In the genomic region with DNA sequence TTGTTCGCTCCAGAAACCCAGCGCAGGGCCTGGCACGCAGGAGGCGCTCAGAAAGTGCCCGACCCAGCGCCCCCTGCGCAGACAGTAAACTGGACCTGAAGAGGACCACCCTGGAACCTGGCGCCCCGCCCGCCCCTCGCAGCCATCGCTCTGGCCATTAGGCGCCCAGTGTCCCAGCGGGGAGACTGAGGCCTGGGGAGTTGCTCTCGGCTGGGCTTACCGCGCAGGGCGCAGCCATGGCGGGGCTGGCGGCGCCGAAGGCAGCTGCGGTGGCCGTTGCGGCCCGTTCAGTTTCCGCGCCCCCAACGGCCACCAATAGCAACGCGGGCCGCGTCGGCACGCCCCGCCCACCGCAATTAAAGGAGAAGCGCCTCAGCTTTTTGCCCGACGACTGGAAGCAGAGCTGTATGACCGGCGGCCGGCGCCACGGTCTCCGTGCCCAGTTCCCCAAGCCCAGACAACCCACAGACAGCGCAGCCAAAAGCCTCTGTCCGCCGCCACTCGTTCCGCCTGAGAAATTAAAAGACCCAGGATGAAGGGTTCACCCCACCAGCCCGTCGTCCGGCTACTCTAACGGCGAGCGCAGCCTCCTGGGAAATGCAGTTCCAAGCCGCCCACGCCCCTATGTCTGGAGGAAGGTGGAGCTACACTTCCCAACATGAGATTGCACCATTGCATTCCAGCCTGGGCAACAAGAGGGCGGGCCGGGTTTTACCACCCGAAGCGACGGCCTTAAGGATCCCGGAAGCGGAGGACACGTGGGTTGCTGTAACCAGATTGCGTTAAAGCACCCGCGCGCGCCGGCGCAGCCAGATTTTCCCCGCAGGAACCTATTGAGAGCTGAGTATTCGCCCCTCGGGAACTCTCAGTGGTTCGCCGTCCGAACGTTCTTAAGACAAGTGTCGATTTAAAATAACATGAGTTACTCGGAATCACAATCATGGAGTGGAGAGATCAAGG, we compare ENCODE assay signal across 1 cellular context.
TF ChIP-seq lines count a peak whose summit lies in the region.

A gene (minus strand): TSS at position 289 of the 960 bp plus-strand sequence. CDS start 51 bp downstream, at position 238.

TF ChIP-seq in HepG2, 621 proteins besides CTCF, POLR2A, EP300 and RAD21 (continued from another document and continues in another):
- TF ChIP-seq, protein P1, sequence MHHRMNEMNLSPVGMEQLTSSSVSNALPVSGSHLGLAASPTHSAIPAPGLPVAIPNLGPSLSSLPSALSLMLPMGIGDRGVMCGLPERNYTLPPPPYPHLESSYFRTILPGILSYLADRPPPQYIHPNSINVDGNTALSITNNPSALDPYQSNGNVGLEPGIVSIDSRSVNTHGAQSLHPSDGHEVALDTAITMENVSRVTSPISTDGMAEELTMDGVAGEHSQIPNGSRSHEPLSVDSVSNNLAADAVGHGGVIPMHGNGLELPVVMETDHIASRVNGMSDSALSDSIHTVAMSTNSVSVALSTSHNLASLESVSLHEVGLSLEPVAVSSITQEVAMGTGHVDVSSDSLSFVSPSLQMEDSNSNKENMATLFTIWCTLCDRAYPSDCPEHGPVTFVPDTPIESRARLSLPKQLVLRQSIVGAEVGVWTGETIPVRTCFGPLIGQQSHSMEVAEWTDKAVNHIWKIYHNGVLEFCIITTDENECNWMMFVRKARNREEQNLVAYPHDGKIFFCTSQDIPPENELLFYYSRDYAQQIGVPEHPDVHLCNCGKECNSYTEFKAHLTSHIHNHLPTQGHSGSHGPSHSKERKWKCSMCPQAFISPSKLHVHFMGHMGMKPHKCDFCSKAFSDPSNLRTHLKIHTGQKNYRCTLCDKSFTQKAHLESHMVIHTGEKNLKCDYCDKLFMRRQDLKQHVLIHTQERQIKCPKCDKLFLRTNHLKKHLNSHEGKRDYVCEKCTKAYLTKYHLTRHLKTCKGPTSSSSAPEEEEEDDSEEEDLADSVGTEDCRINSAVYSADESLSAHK (CRISPR knock-in tag; IDR thresholded peaks at IDR 0.05; ENCODE audit: borderline replicate concordance), result no peak
- TF ChIP-seq SRF (IDR thresholded peaks at IDR 0.05; ENCODE audit: low read depth, low read length), result no peak
- TF ChIP-seq GPN1 (CRISPR knock-in tag; IDR thresholded peaks at IDR 0.05; ENCODE audit: borderline replicate concordance), result no peak
- TF ChIP-seq ZFP41 (CRISPR knock-in tag; IDR thresholded peaks at IDR 0.05; ENCODE audit: borderline replicate concordance), result no peak
- no peak for TF ChIP-seq SRSF9 (IDR thresholded peaks at IDR 0.05; ENCODE audit: borderline replicate concordance, insufficient read depth, low read depth, low read length, poor library complexity, severe bottlenecking)
- no peak for TF ChIP-seq ZNF10 (CRISPR knock-in tag; IDR thresholded peaks at IDR 0.05; ENCODE audit: borderline replicate concordance, low read depth)
- TF ChIP-seq ZNF547 (CRISPR knock-in tag; IDR thresholded peaks at IDR 0.05), result peak; percentile 15
- no peak for TF ChIP-seq ZNF775 (CRISPR knock-in tag; IDR thresholded peaks at IDR 0.05; ENCODE audit: borderline replicate concordance)
- peak; percentile 24; the same call in 1 of the 2 replicates for TF ChIP-seq ZNF234 (CRISPR knock-in tag; conservative IDR thresholded peaks at IDR 0.05)
- TF ChIP-seq JARID2 (CRISPR knock-in tag; IDR thresholded peaks at IDR 0.05; ENCODE audit: insufficient replicate concordance), result no peak
- TF ChIP-seq NFYC (CRISPR knock-in tag; IDR thresholded peaks at IDR 0.05), result peak; percentile 86
- TF ChIP-seq SIX4 (CRISPR knock-in tag; IDR thresholded peaks at IDR 0.05), result no peak
- TF ChIP-seq HDAC1 (CRISPR knock-in tag; IDR thresholded peaks at IDR 0.05), result peak; percentile 98
- TF ChIP-seq HHEX (CRISPR knock-in tag; IDR thresholded peaks at IDR 0.05), result no peak
- no peak for TF ChIP-seq NR3C1 (CRISPR knock-in tag; IDR thresholded peaks at IDR 0.05)
- TF ChIP-seq, protein P2, sequence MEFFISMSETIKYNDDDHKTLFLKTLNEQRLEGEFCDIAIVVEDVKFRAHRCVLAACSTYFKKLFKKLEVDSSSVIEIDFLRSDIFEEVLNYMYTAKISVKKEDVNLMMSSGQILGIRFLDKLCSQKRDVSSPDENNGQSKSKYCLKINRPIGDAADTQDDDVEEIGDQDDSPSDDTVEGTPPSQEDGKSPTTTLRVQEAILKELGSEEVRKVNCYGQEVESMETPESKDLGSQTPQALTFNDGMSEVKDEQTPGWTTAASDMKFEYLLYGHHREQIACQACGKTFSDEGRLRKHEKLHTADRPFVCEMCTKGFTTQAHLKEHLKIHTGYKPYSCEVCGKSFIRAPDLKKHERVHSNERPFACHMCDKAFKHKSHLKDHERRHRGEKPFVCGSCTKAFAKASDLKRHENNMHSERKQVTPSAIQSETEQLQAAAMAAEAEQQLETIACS (CRISPR knock-in tag; IDR thresholded peaks at IDR 0.05), result no peak; the same call in 1 of the 2 replicates
- TF ChIP-seq ARNT2 (CRISPR knock-in tag; IDR thresholded peaks at IDR 0.05; ENCODE audit: low read depth), result no peak
- TF ChIP-seq, protein P3, sequence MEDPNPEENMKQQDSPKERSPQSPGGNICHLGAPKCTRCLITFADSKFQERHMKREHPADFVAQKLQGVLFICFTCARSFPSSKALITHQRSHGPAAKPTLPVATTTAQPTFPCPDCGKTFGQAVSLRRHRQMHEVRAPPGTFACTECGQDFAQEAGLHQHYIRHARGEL (CRISPR knock-in tag; IDR thresholded peaks at IDR 0.05), result peak; percentile 60; the same call in 1 of the 2 replicates
- no peak; the same call in 1 of the 2 replicates for TF ChIP-seq ZFP90 (CRISPR knock-in tag; IDR thresholded peaks at IDR 0.05; ENCODE audit: borderline replicate concordance)
- TF ChIP-seq PPARG (CRISPR knock-in tag; conservative IDR thresholded peaks at IDR 0.05), result peak; percentile 28; the same call in 1 of the 2 replicates
- TF ChIP-seq SNRNP70 (IDR thresholded peaks at IDR 0.05; ENCODE audit: low read depth, low read length), result no peak
- TF ChIP-seq ATF1 (CRISPR knock-in tag; IDR thresholded peaks at IDR 0.05), result peak; percentile 58; the same call in 1 of the 2 replicates
- TF ChIP-seq, protein P4, sequence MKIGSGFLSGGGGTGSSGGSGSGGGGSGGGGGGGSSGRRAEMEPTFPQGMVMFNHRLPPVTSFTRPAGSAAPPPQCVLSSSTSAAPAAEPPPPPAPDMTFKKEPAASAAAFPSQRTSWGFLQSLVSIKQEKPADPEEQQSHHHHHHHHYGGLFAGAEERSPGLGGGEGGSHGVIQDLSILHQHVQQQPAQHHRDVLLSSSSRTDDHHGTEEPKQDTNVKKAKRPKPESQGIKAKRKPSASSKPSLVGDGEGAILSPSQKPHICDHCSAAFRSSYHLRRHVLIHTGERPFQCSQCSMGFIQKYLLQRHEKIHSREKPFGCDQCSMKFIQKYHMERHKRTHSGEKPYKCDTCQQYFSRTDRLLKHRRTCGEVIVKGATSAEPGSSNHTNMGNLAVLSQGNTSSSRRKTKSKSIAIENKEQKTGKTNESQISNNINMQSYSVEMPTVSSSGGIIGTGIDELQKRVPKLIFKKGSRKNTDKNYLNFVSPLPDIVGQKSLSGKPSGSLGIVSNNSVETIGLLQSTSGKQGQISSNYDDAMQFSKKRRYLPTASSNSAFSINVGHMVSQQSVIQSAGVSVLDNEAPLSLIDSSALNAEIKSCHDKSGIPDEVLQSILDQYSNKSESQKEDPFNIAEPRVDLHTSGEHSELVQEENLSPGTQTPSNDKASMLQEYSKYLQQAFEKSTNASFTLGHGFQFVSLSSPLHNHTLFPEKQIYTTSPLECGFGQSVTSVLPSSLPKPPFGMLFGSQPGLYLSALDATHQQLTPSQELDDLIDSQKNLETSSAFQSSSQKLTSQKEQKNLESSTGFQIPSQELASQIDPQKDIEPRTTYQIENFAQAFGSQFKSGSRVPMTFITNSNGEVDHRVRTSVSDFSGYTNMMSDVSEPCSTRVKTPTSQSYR (CRISPR knock-in tag; IDR thresholded peaks at IDR 0.05; ENCODE audit: borderline replicate concordance), result peak; percentile 23; the same call in 1 of the 2 replicates
- peak; percentile 43; the same call in 1 of the 2 replicates for TF ChIP-seq BHLHE40 (IDR thresholded peaks at IDR 0.05; ENCODE audit: low read length)
- TF ChIP-seq, protein P5, sequence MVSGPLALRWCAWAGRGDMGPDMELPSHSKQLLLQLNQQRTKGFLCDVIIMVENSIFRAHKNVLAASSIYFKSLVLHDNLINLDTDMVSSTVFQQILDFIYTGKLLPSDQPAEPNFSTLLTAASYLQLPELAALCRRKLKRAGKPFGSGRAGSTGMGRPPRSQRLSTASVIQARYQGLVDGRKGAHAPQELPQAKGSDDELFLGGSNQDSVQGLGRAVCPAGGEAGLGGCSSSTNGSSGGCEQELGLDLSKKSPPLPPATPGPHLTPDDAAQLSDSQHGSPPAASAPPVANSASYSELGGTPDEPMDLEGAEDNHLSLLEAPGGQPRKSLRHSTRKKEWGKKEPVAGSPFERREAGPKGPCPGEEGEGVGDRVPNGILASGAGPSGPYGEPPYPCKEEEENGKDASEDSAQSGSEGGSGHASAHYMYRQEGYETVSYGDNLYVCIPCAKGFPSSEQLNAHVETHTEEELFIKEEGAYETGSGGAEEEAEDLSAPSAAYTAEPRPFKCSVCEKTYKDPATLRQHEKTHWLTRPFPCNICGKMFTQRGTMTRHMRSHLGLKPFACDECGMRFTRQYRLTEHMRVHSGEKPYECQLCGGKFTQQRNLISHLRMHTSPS (CRISPR knock-in tag; IDR thresholded peaks at IDR 0.05; ENCODE audit: low read depth), result no peak; the same call in 1 of the 2 replicates
- TF ChIP-seq, protein P6, sequence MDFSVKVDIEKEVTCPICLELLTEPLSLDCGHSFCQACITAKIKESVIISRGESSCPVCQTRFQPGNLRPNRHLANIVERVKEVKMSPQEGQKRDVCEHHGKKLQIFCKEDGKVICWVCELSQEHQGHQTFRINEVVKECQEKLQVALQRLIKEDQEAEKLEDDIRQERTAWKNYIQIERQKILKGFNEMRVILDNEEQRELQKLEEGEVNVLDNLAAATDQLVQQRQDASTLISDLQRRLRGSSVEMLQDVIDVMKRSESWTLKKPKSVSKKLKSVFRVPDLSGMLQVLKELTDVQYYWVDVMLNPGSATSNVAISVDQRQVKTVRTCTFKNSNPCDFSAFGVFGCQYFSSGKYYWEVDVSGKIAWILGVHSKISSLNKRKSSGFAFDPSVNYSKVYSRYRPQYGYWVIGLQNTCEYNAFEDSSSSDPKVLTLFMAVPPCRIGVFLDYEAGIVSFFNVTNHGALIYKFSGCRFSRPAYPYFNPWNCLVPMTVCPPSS (IDR thresholded peaks at IDR 0.05), result no peak
- TF ChIP-seq, protein P7, sequence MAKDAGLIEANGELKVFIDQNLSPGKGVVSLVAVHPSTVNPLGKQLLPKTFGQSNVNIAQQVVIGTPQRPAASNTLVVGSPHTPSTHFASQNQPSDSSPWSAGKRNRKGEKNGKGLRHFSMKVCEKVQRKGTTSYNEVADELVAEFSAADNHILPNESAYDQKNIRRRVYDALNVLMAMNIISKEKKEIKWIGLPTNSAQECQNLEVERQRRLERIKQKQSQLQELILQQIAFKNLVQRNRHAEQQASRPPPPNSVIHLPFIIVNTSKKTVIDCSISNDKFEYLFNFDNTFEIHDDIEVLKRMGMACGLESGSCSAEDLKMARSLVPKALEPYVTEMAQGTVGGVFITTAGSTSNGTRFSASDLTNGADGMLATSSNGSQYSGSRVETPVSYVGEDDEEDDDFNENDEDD (CRISPR knock-in tag; IDR thresholded peaks at IDR 0.05; ENCODE audit: borderline replicate concordance), result peak; percentile 96
- no peak for TF ChIP-seq MAFF (IDR thresholded peaks at IDR 0.05; ENCODE audit: low read depth, low read length)
- no peak for TF ChIP-seq ZFAT (CRISPR knock-in tag; conservative IDR thresholded peaks at IDR 0.05)
- TF ChIP-seq RBM22 (optimal IDR thresholded peaks at IDR 0.05; ENCODE audit: low read length), result no peak
- no peak for TF ChIP-seq BRCA1 (CRISPR knock-in tag; IDR thresholded peaks at IDR 0.05)
- peak; percentile 55 for TF ChIP-seq ZNF891 (CRISPR knock-in tag; IDR thresholded peaks at IDR 0.05)
- 0 out of 2 replicates have a peak, but pooled peaks have one; percentile 23 for TF ChIP-seq NR2F6 (IDR thresholded peaks at IDR 0.05)
- peak; percentile 67; the same call in 1 of the 2 replicates for TF ChIP-seq NR2F6 (CRISPR knock-in tag; IDR thresholded peaks at IDR 0.05)
- TF ChIP-seq ZFP36L1 (CRISPR knock-in tag; IDR thresholded peaks at IDR 0.05), result peak; percentile 62; the same call in 1 of the 2 replicates
- TF ChIP-seq DPF2 (CRISPR knock-in tag; IDR thresholded peaks at IDR 0.05; ENCODE audit: borderline replicate concordance, low read depth), result no peak
- no peak for TF ChIP-seq ZNF382 (CRISPR knock-in tag; IDR thresholded peaks at IDR 0.05; ENCODE audit: borderline replicate concordance)
- TF ChIP-seq ZFP62 (CRISPR knock-in tag; IDR thresholded peaks at IDR 0.05), result no peak
- TF ChIP-seq FOXP1 (IDR thresholded peaks at IDR 0.05), result no peak
- TF ChIP-seq FOXP1 (CRISPR knock-in tag; IDR thresholded peaks at IDR 0.05), result peak; percentile 50
- no peak; the same call in 1 of the 2 replicates for TF ChIP-seq ZNF724P (CRISPR knock-in tag; IDR thresholded peaks at IDR 0.05; ENCODE audit: borderline replicate concordance)
- TF ChIP-seq THYN1 (CRISPR knock-in tag; IDR thresholded peaks at IDR 0.05; ENCODE audit: borderline replicate concordance, low read depth), result no peak
- peak; percentile 97 for TF ChIP-seq ZNF501 (CRISPR knock-in tag; IDR thresholded peaks at IDR 0.05)
- TF ChIP-seq SRY (CRISPR knock-in tag; IDR thresholded peaks at IDR 0.05), result 0 out of 2 replicates have a peak, but pooled peaks have one; percentile 51
- TF ChIP-seq, protein P8, sequence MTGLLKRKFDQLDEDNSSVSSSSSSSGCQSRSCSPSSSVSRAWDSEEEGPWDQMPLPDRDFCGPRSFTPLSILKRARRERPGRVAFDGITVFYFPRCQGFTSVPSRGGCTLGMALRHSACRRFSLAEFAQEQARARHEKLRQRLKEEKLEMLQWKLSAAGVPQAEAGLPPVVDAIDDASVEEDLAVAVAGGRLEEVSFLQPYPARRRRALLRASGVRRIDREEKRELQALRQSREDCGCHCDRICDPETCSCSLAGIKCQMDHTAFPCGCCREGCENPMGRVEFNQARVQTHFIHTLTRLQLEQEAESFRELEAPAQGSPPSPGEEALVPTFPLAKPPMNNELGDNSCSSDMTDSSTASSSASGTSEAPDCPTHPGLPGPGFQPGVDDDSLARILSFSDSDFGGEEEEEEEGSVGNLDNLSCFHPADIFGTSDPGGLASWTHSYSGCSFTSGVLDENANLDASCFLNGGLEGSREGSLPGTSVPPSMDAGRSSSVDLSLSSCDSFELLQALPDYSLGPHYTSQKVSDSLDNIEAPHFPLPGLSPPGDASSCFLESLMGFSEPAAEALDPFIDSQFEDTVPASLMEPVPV (CRISPR knock-in tag; IDR thresholded peaks at IDR 0.05), result peak; percentile 66
- no peak for TF ChIP-seq ZKSCAN5 (CRISPR knock-in tag; IDR thresholded peaks at IDR 0.05)
- peak; percentile 60 for TF ChIP-seq RXRB (CRISPR knock-in tag; IDR thresholded peaks at IDR 0.05; ENCODE audit: borderline replicate concordance)
- no peak; the same call in 1 of the 2 replicates for TF ChIP-seq ESRRA (CRISPR knock-in tag; IDR thresholded peaks at IDR 0.05; ENCODE audit: low read depth)
- peak; percentile 73; the same call in 1 of the 2 replicates for TF ChIP-seq PRMT3 (CRISPR knock-in tag; IDR thresholded peaks at IDR 0.05; ENCODE audit: borderline replicate concordance, low read depth)
- TF ChIP-seq ZNF430 (CRISPR knock-in tag; IDR thresholded peaks at IDR 0.05), result peak; percentile 61; the same call in 1 of the 2 replicates
- no peak for TF ChIP-seq ZNF20 (CRISPR knock-in tag; IDR thresholded peaks at IDR 0.05)
- no peak; the same call in 1 of the 2 replicates for TF ChIP-seq ZNF121 (CRISPR knock-in tag; IDR thresholded peaks at IDR 0.05)
